1 cellular context compared by ENCODE assay signal in the genomic region with DNA sequence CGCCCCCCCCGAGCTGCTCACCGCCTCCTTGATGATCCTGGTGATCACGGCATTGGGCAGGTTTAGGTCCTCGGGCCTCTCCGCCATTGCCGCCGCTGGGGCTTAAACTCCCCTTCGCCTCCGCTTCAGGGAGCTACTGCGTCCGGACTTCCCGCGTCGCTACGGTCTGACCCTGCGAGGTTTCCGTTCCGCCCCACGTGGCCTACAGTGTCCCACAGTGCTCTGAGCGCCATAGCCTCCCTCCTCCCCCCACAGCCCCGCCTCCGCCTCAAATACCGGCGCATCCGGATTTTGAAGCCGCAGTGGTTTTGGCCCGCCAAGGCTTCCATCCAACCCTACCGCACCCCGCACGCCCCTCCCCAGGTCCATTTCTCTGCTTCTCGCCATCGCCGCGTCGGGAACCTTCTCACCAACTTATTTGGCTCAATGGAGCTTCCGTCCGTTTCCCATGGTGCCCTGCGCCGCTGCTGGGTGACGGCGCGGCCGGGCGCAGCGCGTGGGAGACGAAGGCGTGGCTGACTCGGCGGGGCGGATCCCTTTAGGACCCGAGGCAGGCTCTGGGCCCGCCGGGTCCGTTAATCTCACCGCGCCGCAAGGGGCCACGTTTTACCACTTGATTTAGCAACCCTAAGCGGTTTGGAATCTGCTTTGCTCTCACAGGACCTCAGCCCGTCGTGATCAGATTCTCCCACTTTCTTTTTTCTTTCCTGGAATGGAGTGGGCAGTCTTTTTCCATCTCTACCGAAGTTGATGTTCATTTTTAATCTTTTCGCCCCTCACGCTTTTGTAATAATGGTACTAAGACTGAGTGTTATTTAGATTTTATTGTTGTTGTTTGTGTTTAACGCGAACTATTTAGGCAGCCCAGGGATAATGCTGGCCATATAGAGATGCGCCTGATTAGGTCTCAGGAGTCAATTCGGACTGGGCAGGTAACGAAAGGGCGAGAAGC.
TF ChIP-seq lines count a peak whose summit lies in the region.

A gene with protein sequence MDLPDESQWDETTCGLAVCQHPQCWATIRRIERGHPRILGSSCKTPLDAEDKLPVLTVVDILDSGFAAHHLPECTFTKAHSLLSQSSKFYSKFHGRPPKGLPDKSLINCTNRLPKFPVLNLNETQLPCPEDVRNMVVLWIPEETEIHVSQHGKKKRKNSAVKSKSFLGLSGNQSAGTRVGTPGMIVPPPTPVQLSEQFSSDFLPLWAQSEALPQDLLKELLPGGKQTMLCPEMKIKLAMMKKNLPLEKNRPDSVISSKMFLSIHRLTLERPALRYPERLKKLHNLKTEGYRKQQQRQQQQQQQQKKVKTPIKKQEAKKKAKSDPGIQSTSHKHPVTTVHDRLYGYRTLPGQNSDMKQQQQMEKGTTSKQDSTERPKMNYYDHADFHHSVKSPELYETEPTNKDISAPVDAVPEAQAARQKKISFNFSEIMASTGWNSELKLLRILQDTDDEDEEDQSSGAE (plus strand): TSS at position 541 of the 952 bp plus-strand sequence. CDS start 2,747 bp downstream, outside the sequence.
Gene POLE3 (minus strand): TSS at position 469 of the 952 bp plus-strand sequence. CDS start 382 bp downstream, at position 87.

TF ChIP-seq in HepG2, 621 proteins besides CTCF, POLR2A, EP300 and RAD21 (continued from another document and continues in another):
- TF ChIP-seq GPBP1L1 (CRISPR knock-in tag; IDR thresholded peaks at IDR 0.05) (no peak), ZNF570 (CRISPR knock-in tag; IDR thresholded peaks at IDR 0.05; ENCODE audit: borderline replicate concordance) (no peak), UBTF (CRISPR knock-in tag; IDR thresholded peaks at IDR 0.05) (peak; percentile 60; the same call in 1 of the 2 replicates), PHB2 (IDR thresholded peaks at IDR 0.05; ENCODE audit: partially characterized antibody) (no peak), IRF2 (CRISPR knock-in tag; IDR thresholded peaks at IDR 0.05) (peak; percentile 89), ZNF317 (CRISPR knock-in tag; IDR thresholded peaks at IDR 0.05) (peak; percentile 30; the same call in 1 of the 2 replicates), NCOA5 (CRISPR knock-in tag; IDR thresholded peaks at IDR 0.05) (no peak), TFE3 (CRISPR knock-in tag; IDR thresholded peaks at IDR 0.05) (no peak), ZNF569 (CRISPR knock-in tag; IDR thresholded peaks at IDR 0.05; ENCODE audit: borderline replicate concordance) (no peak), ZNF746 (CRISPR knock-in tag; IDR thresholded peaks at IDR 0.05) (peak; percentile 66; the same call in 1 of the 2 replicates), ZFP36L2 (CRISPR knock-in tag; IDR thresholded peaks at IDR 0.05) (no peak), ZNF607 (CRISPR knock-in tag; IDR thresholded peaks at IDR 0.05; ENCODE audit: borderline replicate concordance) (0 out of 2 replicates have a peak, but pooled peaks have one; percentile 77), FIP1L1 (IDR thresholded peaks at IDR 0.05; ENCODE audit: borderline replicate concordance, insufficient read depth, low read depth, low read length) (0 out of 2 replicates have a peak, but pooled peaks have one; percentile 29), NBN (conservative IDR thresholded peaks at IDR 0.05) (no peak), RFXAP (CRISPR knock-in tag; IDR thresholded peaks at IDR 0.05; ENCODE audit: borderline replicate concordance) (peak; percentile 69), MLLT10 (CRISPR knock-in tag; IDR thresholded peaks at IDR 0.05) (no peak), MED13 (CRISPR knock-in tag; IDR thresholded peaks at IDR 0.05) (peak; percentile 83; the same call in 1 of the 2 replicates), ZNF790 (CRISPR knock-in tag; IDR thresholded peaks at IDR 0.05; ENCODE audit: borderline replicate concordance) (0 out of 2 replicates have a peak, but pooled peaks have one; percentile 49), RXRA (CRISPR knock-in tag; IDR thresholded peaks at IDR 0.05) (peak; percentile 80), ZNF652 (CRISPR knock-in tag; IDR thresholded peaks at IDR 0.05; ENCODE audit: borderline replicate concordance, low read depth) (no peak), ZFP1 (CRISPR knock-in tag; IDR thresholded peaks at IDR 0.05) (0 out of 2 replicates have a peak, but pooled peaks have one; percentile 32), ZNF441 (CRISPR knock-in tag; IDR thresholded peaks at IDR 0.05; ENCODE audit: borderline replicate concordance) (peak; percentile 71), HDAC6 (IDR thresholded peaks at IDR 0.05; ENCODE audit: low read depth, low read length) (no peak), ZNF138 (CRISPR knock-in tag; IDR thresholded peaks at IDR 0.05; ENCODE audit: low read depth) (no peak), EED (CRISPR knock-in tag; IDR thresholded peaks at IDR 0.05) (no peak), ZNF12 (CRISPR knock-in tag; IDR thresholded peaks at IDR 0.05) (no peak), DNMT1 (CRISPR knock-in tag; IDR thresholded peaks at IDR 0.05) (peak; percentile 73; the same call in 1 of the 2 replicates), ZNF10 (CRISPR knock-in tag; IDR thresholded peaks at IDR 0.05; ENCODE audit: borderline replicate concordance, low read depth) (no peak), ZNF772 (CRISPR knock-in tag; IDR thresholded peaks at IDR 0.05) (peak; percentile 76), ZSCAN12 (CRISPR knock-in tag; IDR thresholded peaks at IDR 0.05) (0 out of 2 replicates have a peak, but pooled peaks have one; percentile 30)
- TF ChIP-seq, protein P1, sequence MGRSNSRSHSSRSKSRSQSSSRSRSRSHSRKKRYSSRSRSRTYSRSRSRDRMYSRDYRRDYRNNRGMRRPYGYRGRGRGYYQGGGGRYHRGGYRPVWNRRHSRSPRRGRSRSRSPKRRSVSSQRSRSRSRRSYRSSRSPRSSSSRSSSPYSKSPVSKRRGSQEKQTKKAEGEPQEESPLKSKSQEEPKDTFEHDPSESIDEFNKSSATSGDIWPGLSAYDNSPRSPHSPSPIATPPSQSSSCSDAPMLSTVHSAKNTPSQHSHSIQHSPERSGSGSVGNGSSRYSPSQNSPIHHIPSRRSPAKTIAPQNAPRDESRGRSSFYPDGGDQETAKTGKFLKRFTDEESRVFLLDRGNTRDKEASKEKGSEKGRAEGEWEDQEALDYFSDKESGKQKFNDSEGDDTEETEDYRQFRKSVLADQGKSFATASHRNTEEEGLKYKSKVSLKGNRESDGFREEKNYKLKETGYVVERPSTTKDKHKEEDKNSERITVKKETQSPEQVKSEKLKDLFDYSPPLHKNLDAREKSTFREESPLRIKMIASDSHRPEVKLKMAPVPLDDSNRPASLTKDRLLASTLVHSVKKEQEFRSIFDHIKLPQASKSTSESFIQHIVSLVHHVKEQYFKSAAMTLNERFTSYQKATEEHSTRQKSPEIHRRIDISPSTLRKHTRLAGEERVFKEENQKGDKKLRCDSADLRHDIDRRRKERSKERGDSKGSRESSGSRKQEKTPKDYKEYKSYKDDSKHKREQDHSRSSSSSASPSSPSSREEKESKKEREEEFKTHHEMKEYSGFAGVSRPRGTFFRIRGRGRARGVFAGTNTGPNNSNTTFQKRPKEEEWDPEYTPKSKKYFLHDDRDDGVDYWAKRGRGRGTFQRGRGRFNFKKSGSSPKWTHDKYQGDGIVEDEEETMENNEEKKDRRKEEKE (IDR thresholded peaks at IDR 0.05) = no peak
- TF ChIP-seq, protein P2, sequence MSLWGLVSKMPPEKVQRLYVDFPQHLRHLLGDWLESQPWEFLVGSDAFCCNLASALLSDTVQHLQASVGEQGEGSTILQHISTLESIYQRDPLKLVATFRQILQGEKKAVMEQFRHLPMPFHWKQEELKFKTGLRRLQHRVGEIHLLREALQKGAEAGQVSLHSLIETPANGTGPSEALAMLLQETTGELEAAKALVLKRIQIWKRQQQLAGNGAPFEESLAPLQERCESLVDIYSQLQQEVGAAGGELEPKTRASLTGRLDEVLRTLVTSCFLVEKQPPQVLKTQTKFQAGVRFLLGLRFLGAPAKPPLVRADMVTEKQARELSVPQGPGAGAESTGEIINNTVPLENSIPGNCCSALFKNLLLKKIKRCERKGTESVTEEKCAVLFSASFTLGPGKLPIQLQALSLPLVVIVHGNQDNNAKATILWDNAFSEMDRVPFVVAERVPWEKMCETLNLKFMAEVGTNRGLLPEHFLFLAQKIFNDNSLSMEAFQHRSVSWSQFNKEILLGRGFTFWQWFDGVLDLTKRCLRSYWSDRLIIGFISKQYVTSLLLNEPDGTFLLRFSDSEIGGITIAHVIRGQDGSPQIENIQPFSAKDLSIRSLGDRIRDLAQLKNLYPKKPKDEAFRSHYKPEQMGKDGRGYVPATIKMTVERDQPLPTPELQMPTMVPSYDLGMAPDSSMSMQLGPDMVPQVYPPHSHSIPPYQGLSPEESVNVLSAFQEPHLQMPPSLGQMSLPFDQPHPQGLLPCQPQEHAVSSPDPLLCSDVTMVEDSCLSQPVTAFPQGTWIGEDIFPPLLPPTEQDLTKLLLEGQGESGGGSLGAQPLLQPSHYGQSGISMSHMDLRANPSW (CRISPR knock-in tag; IDR thresholded peaks at IDR 0.05; ENCODE audit: borderline replicate concordance) = no peak; the same call in 1 of the 2 replicates
- TF ChIP-seq, protein P3, sequence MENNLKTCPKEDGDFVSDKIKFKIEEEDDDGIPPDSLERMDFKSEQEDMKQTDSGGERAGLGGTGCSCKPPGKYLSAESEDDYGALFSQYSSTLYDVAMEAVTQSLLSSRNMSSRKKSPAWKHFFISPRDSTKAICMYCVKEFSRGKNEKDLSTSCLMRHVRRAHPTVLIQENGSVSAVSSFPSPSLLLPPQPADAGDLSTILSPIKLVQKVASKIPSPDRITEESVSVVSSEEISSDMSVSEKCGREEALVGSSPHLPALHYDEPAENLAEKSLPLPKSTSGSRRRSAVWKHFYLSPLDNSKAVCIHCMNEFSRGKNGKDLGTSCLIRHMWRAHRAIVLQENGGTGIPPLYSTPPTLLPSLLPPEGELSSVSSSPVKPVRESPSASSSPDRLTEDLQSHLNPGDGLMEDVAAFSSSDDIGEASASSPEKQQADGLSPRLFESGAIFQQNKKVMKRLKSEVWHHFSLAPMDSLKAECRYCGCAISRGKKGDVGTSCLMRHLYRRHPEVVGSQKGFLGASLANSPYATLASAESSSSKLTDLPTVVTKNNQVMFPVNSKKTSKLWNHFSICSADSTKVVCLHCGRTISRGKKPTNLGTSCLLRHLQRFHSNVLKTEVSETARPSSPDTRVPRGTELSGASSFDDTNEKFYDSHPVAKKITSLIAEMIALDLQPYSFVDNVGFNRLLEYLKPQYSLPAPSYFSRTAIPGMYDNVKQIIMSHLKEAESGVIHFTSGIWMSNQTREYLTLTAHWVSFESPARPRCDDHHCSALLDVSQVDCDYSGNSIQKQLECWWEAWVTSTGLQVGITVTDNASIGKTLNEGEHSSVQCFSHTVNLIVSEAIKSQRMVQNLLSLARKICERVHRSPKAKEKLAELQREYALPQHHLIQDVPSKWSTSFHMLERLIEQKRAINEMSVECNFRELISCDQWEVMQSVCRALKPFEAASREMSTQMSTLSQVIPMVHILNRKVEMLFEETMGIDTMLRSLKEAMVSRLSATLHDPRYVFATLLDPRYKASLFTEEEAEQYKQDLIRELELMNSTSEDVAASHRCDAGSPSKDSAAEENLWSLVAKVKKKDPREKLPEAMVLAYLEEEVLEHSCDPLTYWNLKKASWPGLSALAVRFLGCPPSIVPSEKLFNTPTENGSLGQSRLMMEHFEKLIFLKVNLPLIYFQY (CRISPR knock-in tag; IDR thresholded peaks at IDR 0.05; ENCODE audit: borderline replicate concordance) = peak; percentile 81; the same call in 1 of the 2 replicates
- TF ChIP-seq, protein P4, sequence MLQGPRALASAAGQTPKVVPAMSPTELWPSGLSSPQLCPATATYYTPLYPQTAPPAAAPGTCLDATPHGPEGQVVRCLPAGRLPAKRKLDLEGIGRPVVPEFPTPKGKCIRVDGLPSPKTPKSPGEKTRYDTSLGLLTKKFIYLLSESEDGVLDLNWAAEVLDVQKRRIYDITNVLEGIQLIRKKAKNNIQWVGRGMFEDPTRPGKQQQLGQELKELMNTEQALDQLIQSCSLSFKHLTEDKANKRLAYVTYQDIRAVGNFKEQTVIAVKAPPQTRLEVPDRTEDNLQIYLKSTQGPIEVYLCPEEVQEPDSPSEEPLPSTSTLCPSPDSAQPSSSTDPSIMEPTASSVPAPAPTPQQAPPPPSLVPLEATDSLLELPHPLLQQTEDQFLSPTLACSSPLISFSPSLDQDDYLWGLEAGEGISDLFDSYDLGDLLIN (CRISPR knock-in tag; IDR thresholded peaks at IDR 0.05; ENCODE audit: borderline replicate concordance) = peak; percentile 65; the same call in 1 of the 2 replicates
